ENCODE assay signal across 26 cellular contexts in the genomic region with DNA sequence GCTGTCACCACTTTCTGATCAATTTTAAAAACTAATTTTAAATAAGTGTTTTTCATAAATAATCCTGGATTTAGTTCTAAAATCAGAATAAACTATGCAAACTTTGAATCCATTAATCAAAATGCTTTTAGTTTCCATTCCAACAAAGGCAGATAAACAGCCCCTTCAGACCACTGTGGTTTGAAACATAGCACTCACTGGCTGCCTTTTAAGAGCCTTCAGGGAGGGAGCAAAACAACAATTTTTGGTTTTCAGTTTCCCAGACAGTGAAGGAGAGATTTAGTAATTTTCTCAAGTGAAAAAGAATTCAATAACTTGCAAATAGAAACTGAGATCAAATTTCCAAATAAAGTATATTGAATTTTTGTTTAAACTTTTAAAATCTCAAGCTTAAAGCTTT. TPM values are rescaled to one million over a fixed set of nuclear protein-coding genes. Genes with fewer than 3 reads are reported as not detected.
A peak's percentile ranks its signal among the peaks of the same experiment; 100 is the strongest.
DNase-seq lines count a peak whose midpoint lies in the region; ATAC-seq and TF ChIP-seq lines count a peak whose summit lies in the region.
"Had no signal": no experiment of that assay in that cellular context is flagged by ENCODE, and none has a peak within 500 bp of the region (broad histone marks: within the 10 kb centered on the region; RNA-seq: fewer than 3 reads in every experiment).

No MANE protein-coding gene starts in this region.

- H3K36me3 ChIP-seq in mammary epithelial cell (ENCODE audit: insufficient read depth, low read length) = no peaks in the 10 kb centered on the region
- H3K36me3 ChIP-seq in breast epithelium = no peaks in the 10 kb centered on the region
- H3K36me3 ChIP-seq in hepatocyte (replicated peaks; ENCODE audit: insufficient read depth, low read depth) = no peaks in the 10 kb centered on the region
- H3K36me3 ChIP-seq in colonic mucosa = no peaks in the 10 kb centered on the region
- H3K36me3 ChIP-seq: esophagus muscularis mucosa, gastrocnemius medialis, MG63, pancreas, spleen had no signal

- H3K4me1 ChIP-seq in mammary epithelial cell (ENCODE audit: insufficient read depth, low read length) (peaks cover 39% of the 10 kb centered on the region), breast epithelium (no peaks in the 10 kb centered on the region), hepatocyte (ENCODE audit: insufficient read depth) (no peaks in the 10 kb centered on the region), colonic mucosa (no peaks in the 10 kb centered on the region)
- H3K4me1 ChIP-seq: esophagus muscularis mucosa, pancreas, spleen had no signal

- intact Hi-C loops in mammary epithelial cell (cut with micrococcal nuclease) = no loop called here
- intact Hi-C loops in breast epithelium (cut with DNase I; ENCODE audit: low total_unique reads) = no loop called here
- intact Hi-C loops in colonic mucosa (cut with DNase I) = loop anchor here (10.0 kb wide), 2 partner anchors 48 to 202 kb away; a partner anchor contains a TSS

- H3K4me2 ChIP-seq in mammary epithelial cell (ENCODE audit: insufficient read depth, low read depth, low read length) = peak overlapping the region; percentile 20
- no peak overlapping the region for H3K4me2 ChIP-seq in hepatocyte

- H3K4me3 ChIP-seq in mammary epithelial cell (replicated peaks in 1 of 3; ENCODE audit: insufficient read depth in 1 of 3, low read depth in 2 of 3, low read length in 3 of 3) = no peak overlapping the region
- H3K4me3 ChIP-seq in breast epithelium = no peak overlapping the region
- H3K4me3 ChIP-seq in hepatocyte = no peak overlapping the region
- H3K4me3 ChIP-seq in colonic mucosa = no peak overlapping the region
- H3K4me3 ChIP-seq: coronary artery, esophagus muscularis mucosa, gastrocnemius medialis, K562, MG63, pancreas, spleen had no signal

- H4K20me1 ChIP-seq in mammary epithelial cell (ENCODE audit: insufficient read depth, low read length) (no peaks in the 10 kb centered on the region), hepatocyte (ENCODE audit: insufficient read depth, poor library complexity, severe bottlenecking) (no peaks in the 10 kb centered on the region)

- H3K27ac ChIP-seq in mammary epithelial cell (ENCODE audit: insufficient read depth, low read depth, low read length) = peak overlapping the region; percentile 97
- no peak overlapping the region for H3K27ac ChIP-seq in breast epithelium
- H3K27ac ChIP-seq in hepatocyte = peak overlapping the region; percentile 35
- no peak overlapping the region for H3K27ac ChIP-seq in colonic mucosa
- H3K27ac ChIP-seq: coronary artery, esophagus muscularis mucosa, gastrocnemius medialis, pancreas, spleen had no signal

- CTCF ChIA-PET in mammary epithelial cell (lab: Charles Lee; ENCODE audit: low non-redundant PET) = no interaction called here

- H2AFZ ChIP-seq in mammary epithelial cell (ENCODE audit: low read depth, low read length) (no peak overlapping the region), hepatocyte (no peak overlapping the region)

- no peaks in the 10 kb centered on the region for H3K9me3 ChIP-seq in mammary epithelial cell (replicated peaks; ENCODE audit: insufficient read depth, low read length)
- no peaks in the 10 kb centered on the region for H3K9me3 ChIP-seq in breast epithelium
- H3K9me3 ChIP-seq in hepatocyte (ENCODE audit: low read depth) = no peaks in the 10 kb centered on the region
- H3K9me3 ChIP-seq in colonic mucosa = no peaks in the 10 kb centered on the region
- H3K9me3 ChIP-seq: esophagus muscularis mucosa, gastrocnemius medialis, MG63, pancreas, spleen had no signal

- peaks cover 12% of the 10 kb centered on the region for H3K79me2 ChIP-seq in mammary epithelial cell (ENCODE audit: insufficient read depth, low read length)
- no peaks in the 10 kb centered on the region for H3K79me2 ChIP-seq in hepatocyte

- H3K27me3 ChIP-seq in mammary epithelial cell (ENCODE audit: insufficient read depth, low read length) = no peaks in the 10 kb centered on the region
- no peaks in the 10 kb centered on the region for H3K27me3 ChIP-seq in breast epithelium
- no peaks in the 10 kb centered on the region for H3K27me3 ChIP-seq in hepatocyte
- no peaks in the 10 kb centered on the region for H3K27me3 ChIP-seq in colonic mucosa
- H3K27me3 ChIP-seq: esophagus muscularis mucosa, gastrocnemius medialis, MG63, pancreas had no signal

- no peak for TF ChIP-seq POLR2A in breast epithelium (IDR thresholded peaks at IDR 0.05)

- BruUV-seq in mammary epithelial cell (replicated peaks; lab: Mats Ljungman, UMichigan) = no TSS peak

- TF ChIP-seq CTCF in mammary epithelial cell (conservative IDR thresholded peaks at IDR 0.05 in 1 of 2, IDR thresholded peaks at IDR 0.05 in 1 of 2; ENCODE audit: extremely low read depth in 1 of 2, insufficient read depth in 1 of 2, low read depth in 1 of 2, low read length in 2 of 2) (no peak), breast epithelium (IDR thresholded peaks at IDR 0.05) (no peak), hepatocyte (IDR thresholded peaks at IDR 0.05; ENCODE audit: poor library complexity) (no peak), colonic mucosa (IDR thresholded peaks at IDR 0.05) (no peak)

- no peak for ATAC-seq in GM18861 (IDR thresholded peaks at IDR 0.05; ENCODE audit: unreplicated experiment)
- ATAC-seq: gastrocnemius medialis, HCT116, K562, left colon, pancreas had no signal

- in situ Hi-C loops in mammary epithelial cell (cut with MboI; ENCODE audit: low sequenced_read_pairs in 2 of 2) = loop anchor here in 1 of 2 donors (10.0 to 25.0 kb wide), 3 partner anchors 48 to 310 kb away; a partner anchor contains a TSS

- H3K9ac ChIP-seq in mammary epithelial cell (ENCODE audit: insufficient read depth, low read length) (peak overlapping the region; percentile 8), colonic mucosa (ENCODE audit: low read depth in 2 of 2, low read length in 2 of 2) (no peak overlapping the region)

- DNase-seq in mammary epithelial cell = no peak
- no peak for DNase-seq in breast epithelium (ENCODE audit: low spot score in 2 of 2)
- peak; percentile 34 for DNase-seq in amniotic epithelial cell (ENCODE audit: low read depth)
- DNase-seq in hepatocyte (ENCODE audit: low spot score) = no peak
- no peak for DNase-seq in colonic mucosa
- DNase-seq in NCI-H1436 (lab: John Stamatoyannopoulos, UW) = no peak
- no peak for DNase-seq in NCI-H128 (lab: John Stamatoyannopoulos, UW; ENCODE audit: unreplicated experiment)
- DNase-seq: activated CD4-positive, alpha-beta T cell treated with anti-CD3 and anti-CD28 coated beads, Interleukin-2, amount 10 ng/mL, durations not matched to agents 7 days and 5 days; activated T-cell treated with anti-CD3 and anti-CD28 coated beads, Interleukin-2, amount 50 U/mL, for 48 hours; gastrocnemius medialis; GF-D8; left colon; mesendoderm; naive B cell; NCI-H1417 treated with DMSO at 0.1 percent for 48 hours; NCI-H524; pancreas; SHP77 treated with DMSO at 0.1 percent for 48 hours; spleen; substantia nigra had no signal

- dilution Hi-C loops in mammary epithelial cell (cut with HindIII; ENCODE audit: low sequenced_read_pairs) = no loop called here

- no peaks in the 10 kb centered on the region for H3K9me2 ChIP-seq in hepatocyte (replicated peaks; ENCODE audit: insufficient read depth)

RNA-seq across cellular contexts. Expression of a gene that starts 46.1 kb away (rescaled TPM):
- 1 to 10 TPM; 3.5 to 5.7 TPM for total RNA-seq in mammary epithelial cell
- polyA plus RNA-seq in mammary epithelial cell = 3.1 TPM
- 10.0 TPM for polyA minus RNA-seq in mammary epithelial cell
- 1 to 10 TPM in 2 of 3 donors, under 1 TPM in 1; 0.33 to 4.6 (median 2.2) TPM for total RNA-seq in breast epithelium
- total RNA-seq in hepatocyte = 0.80 and 4.0 TPM in 2 replicates
- 0.17 and 1.2 TPM in 2 replicates for polyA plus RNA-seq in hepatocyte
- total RNA-seq in colonic mucosa = under 1 TPM; 0.47 to 0.72 TPM
- total RNA-seq: activated CD4-positive, alpha-beta T cell treated with anti-CD3 and anti-CD28 coated beads, Interleukin-2, amount 10 ng/mL, durations not matched to agents 7 days and 5 days; K562 had no signal
- polyA plus RNA-seq: K562 had no signal

Comparison
In these comparisons a context has a peak if more than half of its experiments do, and no peak if none do; other contexts are left out.
1. H3K27ac ChIP-seq: peak in mammary epithelial cell (single experiment) and hepatocyte (single experiment); none in breast epithelium (0 of 2) and colonic mucosa (single experiment).